ENCODE assay signal across 10 cellular contexts in genomic region chr10:23412223-23412622, GRCh38. TPM values are rescaled to one million over a fixed set of nuclear protein-coding genes. Genes with fewer than 3 reads are reported as not detected.
DNase-seq lines count a peak whose midpoint lies in the region; ATAC-seq and TF ChIP-seq lines count a peak whose summit lies in the region.
"Had no signal": no experiment of that assay in that cellular context is flagged by ENCODE, and none has a peak within 500 bp of the region (broad histone marks: within the 10 kb centered on the region; RNA-seq: fewer than 3 reads in every experiment).

No MANE protein-coding gene starts in this region.

- no peak overlapping the region for H3K27ac ChIP-seq in CD4-positive, alpha-beta memory T cell (ENCODE audit: low read depth, low read length)
- no peak overlapping the region for H3K27ac ChIP-seq in colonic mucosa
- H3K27ac ChIP-seq: Peyer's patch had no signal

- no peaks in the 10 kb centered on the region for H3K4me1 ChIP-seq in CD4-positive, alpha-beta memory T cell (ENCODE audit: insufficient read depth, low read length)
- H3K4me1 ChIP-seq in colonic mucosa: no peaks in the 10 kb centered on the region
- H3K4me1 ChIP-seq: Peyer's patch had no signal

- DNase-seq in renal cortical epithelial cell (ENCODE audit: low read depth) (peak; percentile 37), hepatic stellate cell (ENCODE audit: low spot score) (no peak), colonic mucosa (no peak)
- DNase-seq in CD4-positive, alpha-beta memory T cell: no peak
- DNase-seq: activated CD8-positive, alpha-beta memory T cell treated with anti-CD3 and anti-CD28 coated beads for 24 hours; Peyer's patch had no signal

- peak overlapping the region; percentile 3 for H3K27ac Mint-ChIP-seq in activated naive CD8-positive, alpha-beta T cell
- no peak overlapping the region for H3K27ac Mint-ChIP-seq in CD4-positive, alpha-beta memory T cell
- H3K27ac Mint-ChIP-seq: IgD-negative memory B cell had no signal

- no peaks in the 10 kb centered on the region for H3K9me3 Mint-ChIP-seq in activated naive CD8-positive, alpha-beta T cell (ENCODE audit: low read depth)
- H3K9me3 Mint-ChIP-seq in CD4-positive, alpha-beta memory T cell: no peaks in the 10 kb centered on the region
- H3K9me3 Mint-ChIP-seq: IgD-negative memory B cell had no signal

- no peak for TF ChIP-seq CTCF in colonic mucosa (IDR thresholded peaks at IDR 0.05)

- no peaks in the 10 kb centered on the region for H3K27me3 Mint-ChIP-seq in activated naive CD8-positive, alpha-beta T cell
- H3K27me3 Mint-ChIP-seq in CD4-positive, alpha-beta memory T cell: peaks cover 4 to 7% of the 10 kb centered on the region in 2 donors

- no peaks in the 10 kb centered on the region for H3K9me3 ChIP-seq in CD4-positive, alpha-beta memory T cell (ENCODE audit: control insufficient read depth in 1 of 2, low read length in 2 of 2)
- H3K9me3 ChIP-seq in colonic mucosa: no peaks in the 10 kb centered on the region
- H3K9me3 ChIP-seq: Peyer's patch had no signal

- no peak overlapping the region for H3K4me3 ChIP-seq in CD4-positive, alpha-beta memory T cell (ENCODE audit: low read length in 2 of 2)
- H3K4me3 ChIP-seq in colonic mucosa: no peak overlapping the region
- H3K4me3 ChIP-seq: Peyer's patch had no signal

- H3K36me3 Mint-ChIP-seq in activated naive CD8-positive, alpha-beta T cell: peaks cover 3% of the 10 kb centered on the region
- no peaks in the 10 kb centered on the region for H3K36me3 Mint-ChIP-seq in CD4-positive, alpha-beta memory T cell
- H3K36me3 Mint-ChIP-seq: IgD-negative memory B cell had no signal

- POLR2A ChIA-PET in CD4-positive, alpha-beta memory T cell (lab: Charles Lee; ENCODE audit: partially characterized antibody): no interaction called here

- no peaks in the 10 kb centered on the region for H3K27me3 ChIP-seq in CD4-positive, alpha-beta memory T cell (ENCODE audit: insufficient read depth, low read length)
- H3K27me3 ChIP-seq in colonic mucosa: no peaks in the 10 kb centered on the region
- H3K27me3 ChIP-seq: Peyer's patch had no signal

- intact Hi-C loops in CD4-positive, alpha-beta memory T cell (cut with micrococcal nuclease): no loop called here
- intact Hi-C loops in colonic mucosa (cut with DNase I): no loop called here

- ATAC-seq in GM18867 (IDR thresholded peaks at IDR 0.05; ENCODE audit: unreplicated experiment) (peak; percentile 32), HG02981 (IDR thresholded peaks at IDR 0.05; ENCODE audit: unreplicated experiment) (peak; percentile 36)

- no peak overlapping the region for H3K4me3 Mint-ChIP-seq in activated naive CD8-positive, alpha-beta T cell
- H3K4me3 Mint-ChIP-seq in CD4-positive, alpha-beta memory T cell: no peak overlapping the region

- peaks cover 14% of the 10 kb centered on the region for H3K4me1 Mint-ChIP-seq in activated naive CD8-positive, alpha-beta T cell (ENCODE audit: low read depth)
- H3K4me1 Mint-ChIP-seq in CD4-positive, alpha-beta memory T cell: peaks cover 4 to 5% (median 5%) of the 10 kb centered on the region in 4 donors

- CTCF ChIA-PET in CD4-positive, alpha-beta memory T cell (lab: Charles Lee; ENCODE audit: partially characterized antibody): no interaction called here

- H3K36me3 ChIP-seq in CD4-positive, alpha-beta memory T cell (ENCODE audit: insufficient read depth, low read length): no peaks in the 10 kb centered on the region
- H3K36me3 ChIP-seq in colonic mucosa: no peaks in the 10 kb centered on the region
- H3K36me3 ChIP-seq: Peyer's patch had no signal

- no peak overlapping the region for H3K9ac ChIP-seq in colonic mucosa (ENCODE audit: low read depth in 2 of 2, low read length in 2 of 2)

RNA-seq across cellular contexts. Expression of gene OTUD1, which starts 26.7 kb away (rescaled TPM):
- total RNA-seq in renal cortical epithelial cell: 13.0 and 19.9 TPM in 2 replicates
- total RNA-seq in CD4-positive, alpha-beta memory T cell: 10 to 100 TPM; 36.2 to 37.7 TPM
- 10 to 100 TPM in 1 of 2 donors, 1 to 10 TPM in 1; 6.5 to 17.4 TPM for polyA plus RNA-seq in CD4-positive, alpha-beta memory T cell
- 10 to 100 TPM in 1 of 2 donors, 1 to 10 TPM in 1; 6.6 to 20.7 TPM for total RNA-seq in colonic mucosa
